In the genomic region with DNA sequence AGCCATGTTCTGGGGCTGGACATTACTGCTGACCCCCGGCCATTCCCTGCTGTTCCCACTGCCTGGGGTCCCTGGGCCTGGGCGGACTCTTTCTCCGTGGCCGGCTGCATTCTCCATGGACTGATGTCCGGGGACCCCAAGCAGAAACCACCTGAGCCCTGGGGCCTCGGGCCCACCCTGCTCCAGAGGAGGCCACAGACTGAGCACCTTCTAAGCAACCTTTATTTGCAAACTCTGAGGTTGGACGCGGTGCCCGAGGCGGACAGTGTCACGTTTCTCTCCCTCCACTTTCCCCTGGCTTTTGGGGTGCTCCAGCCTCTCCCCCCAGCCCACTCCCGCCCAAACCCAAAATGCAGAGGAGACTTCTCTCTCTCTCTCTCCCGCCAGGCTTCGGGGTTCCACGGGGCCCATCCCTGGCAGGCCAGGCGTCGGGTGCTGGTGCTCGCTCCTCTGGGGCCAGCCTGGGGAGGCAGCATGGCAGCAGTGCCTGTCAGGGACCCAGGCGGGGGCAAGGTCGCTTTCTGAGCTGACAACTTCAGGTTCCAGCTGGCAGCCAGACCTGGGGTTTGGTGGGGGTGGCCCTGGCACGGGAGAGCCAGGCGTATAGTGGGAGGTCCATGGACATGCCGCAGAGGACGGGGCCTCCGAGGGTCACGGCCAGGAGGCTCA, we compare ENCODE assay signal across 20 cellular contexts. TPM values are rescaled to one million over a fixed set of nuclear protein-coding genes. Genes with fewer than 3 reads are reported as not detected.
DNase-seq lines count a peak whose midpoint lies in the region; ATAC-seq and TF ChIP-seq lines count a peak whose summit lies in the region.
"Had no signal": no experiment of that assay in that cellular context is flagged by ENCODE, and none has a peak within 500 bp of the region (broad histone marks: within the 10 kb centered on the region; RNA-seq: fewer than 3 reads in every experiment).

No MANE protein-coding gene starts in this region.

- no peak for TF ChIP-seq EP300 in sigmoid colon (IDR thresholded peaks at IDR 0.05)

- H3K79me2 ChIP-seq in neural progenitor cell (ENCODE audit: low read depth) = peaks cover 26% of the 10 kb centered on the region

- H3K9me3 ChIP-seq in neural progenitor cell (ENCODE audit: low read depth) (no peaks in the 10 kb centered on the region), sigmoid colon (no peaks in the 10 kb centered on the region), BE2C (no peaks in the 10 kb centered on the region)
- H3K9me3 ChIP-seq: Peyer's patch, SK-N-SH had no signal

- H3F3A ChIP-seq in neural progenitor cell (ENCODE audit: low read depth) = peaks cover 13% of the 10 kb centered on the region

- TF ChIP-seq CTCF in RWPE1 (conservative IDR thresholded peaks at IDR 0.05; ENCODE audit: low read depth) = no peak
- no peak for TF ChIP-seq CTCF in neural progenitor cell (IDR thresholded peaks at IDR 0.05)
- no peak for TF ChIP-seq CTCF in sigmoid colon (IDR thresholded peaks at IDR 0.05)
- no peak for TF ChIP-seq CTCF in BE2C (IDR thresholded peaks at IDR 0.05; ENCODE audit: low read depth, low read length)

- peaks cover 25% of the 10 kb centered on the region for H4K20me1 ChIP-seq in neural progenitor cell (ENCODE audit: low read depth)

- no peaks in the 10 kb centered on the region for H3K27me3 Mint-ChIP-seq in activated naive CD4-positive, alpha-beta T cell treated with anti-CD3 and anti-CD28 coated beads, Interleukin-2, amount 50 U/mL, for 24 hours
- no peaks in the 10 kb centered on the region for H3K27me3 Mint-ChIP-seq in activated naive CD4-positive, alpha-beta T cell treated with anti-CD3 and anti-CD28 coated beads for 36 hours (ENCODE audit: low read depth)
- peaks cover 3% of the 10 kb centered on the region for H3K27me3 Mint-ChIP-seq in neural progenitor cell (ENCODE audit: insufficient read depth, low read depth)
- H3K27me3 Mint-ChIP-seq: CD4-positive, alpha-beta memory T cell had no signal

- POLR2A ChIA-PET in RWPE1 (lab: Yijun Ruan, JAX; ENCODE audit: low non-redundant PET) = no interaction called here

- CTCF ChIA-PET in activated naive CD4-positive, alpha-beta T cell treated with anti-CD3 and anti-CD28 coated beads for 36 hours (lab: Charles Lee) = no interaction called here
- CTCF ChIA-PET in RWPE1 (lab: Yijun Ruan, JAX) = interaction anchor here (0.6 kb wide), 1 partner anchor 33 kb away, joined by 6 read pairs; no protein-coding TSS in a partner anchor

- no peak overlapping the region for H3K4me3 Mint-ChIP-seq in activated naive CD4-positive, alpha-beta T cell treated with anti-CD3 and anti-CD28 coated beads, Interleukin-2, amount 50 U/mL, for 24 hours
- no peak overlapping the region for H3K4me3 Mint-ChIP-seq in activated naive CD4-positive, alpha-beta T cell treated with anti-CD3 and anti-CD28 coated beads for 36 hours
- no peak overlapping the region for H3K4me3 Mint-ChIP-seq in neural progenitor cell
- H3K4me3 Mint-ChIP-seq: CD4-positive, alpha-beta memory T cell had no signal

- H3K36me3 ChIP-seq in neural progenitor cell (no peaks in the 10 kb centered on the region), sigmoid colon (peaks cover 0 to 4% (median 0%) of the 10 kb centered on the region in 4 donors), BE2C (0 out of 2 replicates have a peak, but pooled peaks cover 2% of the 10 kb centered on the region)

- H3K4me1 ChIP-seq in neural progenitor cell = peaks cover 7% of the 10 kb centered on the region
- peaks cover 0 to 22% (median 15%) of the 10 kb centered on the region in 4 donors for H3K4me1 ChIP-seq in sigmoid colon
- no peaks in the 10 kb centered on the region for H3K4me1 ChIP-seq in BE2C

- DNase-seq in activated naive CD4-positive, alpha-beta T cell treated with anti-CD3 and anti-CD28 coated beads for 36 hours = no peak
- DNase-seq in RWPE1 (ENCODE audit: low spot score) = no peak
- DNase-seq in neural progenitor cell (ENCODE audit: low spot score) = no peak
- DNase-seq in sigmoid colon = peak; percentile 62
- no peak for DNase-seq in BE2C
- DNase-seq: 8988T, ACHN, COR-L47, KG1, MM.1S, NCI-H2029, NCI-H526 treated with DMSO at 0.1 percent for 48 hours, Peyer's patch, SW 1271 had no signal

- ATAC-seq in HG03565 (IDR thresholded peaks at IDR 0.05; ENCODE audit: unreplicated experiment) (no peak), GM21390 (IDR thresholded peaks at IDR 0.05; ENCODE audit: unreplicated experiment) (no peak)
- ATAC-seq: HCT116 had no signal

- H3K9ac ChIP-seq in neural progenitor cell = no peak overlapping the region
- H3K9ac ChIP-seq: SK-N-SH had no signal

- H3K9me3 Mint-ChIP-seq in activated naive CD4-positive, alpha-beta T cell treated with anti-CD3 and anti-CD28 coated beads, Interleukin-2, amount 50 U/mL, for 24 hours = no peaks in the 10 kb centered on the region
- no peaks in the 10 kb centered on the region for H3K9me3 Mint-ChIP-seq in activated naive CD4-positive, alpha-beta T cell treated with anti-CD3 and anti-CD28 coated beads for 36 hours
- H3K9me3 Mint-ChIP-seq in neural progenitor cell = no peaks in the 10 kb centered on the region
- H3K9me3 Mint-ChIP-seq: CD4-positive, alpha-beta memory T cell had no signal

- peaks cover 17% of the 10 kb centered on the region for H3K4me1 Mint-ChIP-seq in activated naive CD4-positive, alpha-beta T cell treated with anti-CD3 and anti-CD28 coated beads, Interleukin-2, amount 50 U/mL, for 24 hours
- peaks cover 15% of the 10 kb centered on the region for H3K4me1 Mint-ChIP-seq in activated naive CD4-positive, alpha-beta T cell treated with anti-CD3 and anti-CD28 coated beads for 36 hours (ENCODE audit: low read depth)
- H3K4me1 Mint-ChIP-seq in neural progenitor cell = peaks cover 9% of the 10 kb centered on the region

- intact Hi-C loops in activated naive CD4-positive, alpha-beta T cell treated with anti-CD3 and anti-CD28 coated beads for 36 hours (cut with micrococcal nuclease) = no loop called here
- intact Hi-C loops in sigmoid colon (cut with DNase I) = no loop called here

- 86 to 89% methylated on average over 26 of the region's 26 CpGs for WGBS in sigmoid colon, 2 donors

- H3K27me3 ChIP-seq in neural progenitor cell = no peaks in the 10 kb centered on the region
- peaks cover 0 to 3% (median 0%) of the 10 kb centered on the region in 3 donors for H3K27me3 ChIP-seq in sigmoid colon
- no peaks in the 10 kb centered on the region for H3K27me3 ChIP-seq in BE2C
- H3K27me3 ChIP-seq: Peyer's patch had no signal

- TF ChIP-seq POLR2A in sigmoid colon (IDR thresholded peaks at IDR 0.05) = no peak

- peak overlapping the region; percentile 79; the same call in 1 of the 2 replicates for H3K27ac ChIP-seq in RWPE1
- H3K27ac ChIP-seq in neural progenitor cell = no peak overlapping the region
- no peak overlapping the region for H3K27ac ChIP-seq in sigmoid colon
- H3K27ac ChIP-seq: Peyer's patch had no signal

- peak overlapping the region; percentile 68 for H3K27ac Mint-ChIP-seq in activated naive CD4-positive, alpha-beta T cell treated with anti-CD3 and anti-CD28 coated beads, Interleukin-2, amount 50 U/mL, for 24 hours
- H3K27ac Mint-ChIP-seq in activated naive CD4-positive, alpha-beta T cell treated with anti-CD3 and anti-CD28 coated beads for 36 hours = no peak overlapping the region
- peak overlapping the region; percentile 85 for H3K27ac Mint-ChIP-seq in neural progenitor cell

- H3K4me2 ChIP-seq in neural progenitor cell = no peak overlapping the region
- H3K4me2 ChIP-seq: SK-N-SH had no signal

- H2AFZ ChIP-seq in neural progenitor cell (replicated peaks) = no peak overlapping the region

- no peak overlapping the region for H3K4me3 ChIP-seq in neural progenitor cell
- H3K4me3 ChIP-seq in sigmoid colon = no peak overlapping the region
- H3K4me3 ChIP-seq in BE2C (ENCODE audit: low read depth, low read length) = no peak overlapping the region
- H3K4me3 ChIP-seq: Peyer's patch had no signal

- peaks cover 2% of the 10 kb centered on the region for H3K36me3 Mint-ChIP-seq in activated naive CD4-positive, alpha-beta T cell treated with anti-CD3 and anti-CD28 coated beads, Interleukin-2, amount 50 U/mL, for 24 hours
- H3K36me3 Mint-ChIP-seq in activated naive CD4-positive, alpha-beta T cell treated with anti-CD3 and anti-CD28 coated beads for 36 hours (ENCODE audit: low read depth) = peaks cover 3% of the 10 kb centered on the region
- no peaks in the 10 kb centered on the region for H3K36me3 Mint-ChIP-seq in neural progenitor cell

RNA-seq across cellular contexts. Expression of gene C19orf25, which starts 2.3 kb away (rescaled TPM):
- 10 to 100 TPM; 17.5 to 20.8 TPM for total RNA-seq in activated naive CD4-positive, alpha-beta T cell treated with anti-CD3 and anti-CD28 coated beads for 36 hours
- 14.4 and 40.4 TPM in 2 replicates for total RNA-seq in neural progenitor cell (ENCODE audit: low replicate concordance)
- 10 to 100 TPM; 19.6 to 26.0 (median 22.2) TPM for total RNA-seq in sigmoid colon
- polyA plus RNA-seq in sigmoid colon = 10 to 100 TPM; 38.4 to 51.5 (median 48.3) TPM
- 162 TPM for polyA plus RNA-seq in BE2C (2012; ENCODE audit: insufficient read depth, insufficient read length, low read depth)

RNA-seq across cellular contexts. Expression of gene PCSK4, which starts 8.8 kb away (rescaled TPM):
- 1 to 10 TPM; 1.5 to 1.7 TPM for total RNA-seq in activated naive CD4-positive, alpha-beta T cell treated with anti-CD3 and anti-CD28 coated beads for 36 hours
- total RNA-seq in neural progenitor cell (ENCODE audit: low replicate concordance) (3.6 and 12.5 TPM in 2 replicates), sigmoid colon (1 to 10 TPM in 3 of 4 donors, under 1 TPM in 1; 0.99 to 5.0 (median 3.1) TPM)
- 1 to 10 TPM in 2 of 3 donors, not detected in 1; 1.2 to 4.1 TPM for polyA plus RNA-seq in sigmoid colon
- 3.1 TPM for polyA plus RNA-seq in BE2C (2012; ENCODE audit: insufficient read depth, insufficient read length, low read depth)
- polyA plus RNA-seq: CD4-positive, alpha-beta memory T cell had no signal

RNA-seq across cellular contexts. Expression of gene REEP6, which starts 9.6 kb away (rescaled TPM):
- total RNA-seq in activated naive CD4-positive, alpha-beta T cell treated with anti-CD3 and anti-CD28 coated beads for 36 hours = 1 to 10 TPM; 1.3 to 1.6 TPM
- total RNA-seq in neural progenitor cell (ENCODE audit: low replicate concordance) (4.8 and 13.0 TPM in 2 replicates), sigmoid colon (1 to 10 TPM in 2 of 4 donors, under 1 TPM in 1, not detected in 1; 0.33 to 2.9 (median 1.6) TPM)
- 1 to 10 TPM in 2 of 3 donors, under 1 TPM in 1; 0.92 to 5.6 (median 2.4) TPM for polyA plus RNA-seq in sigmoid colon
- 4.7 TPM for polyA plus RNA-seq in BE2C (2012; ENCODE audit: insufficient read depth, insufficient read length, low read depth)

RNA-seq across cellular contexts. Expression of gene APC2, which starts 31.4 kb away (rescaled TPM):
- under 1 TPM; 0.07 to 0.12 TPM for total RNA-seq in activated naive CD4-positive, alpha-beta T cell treated with anti-CD3 and anti-CD28 coated beads for 36 hours
- total RNA-seq in neural progenitor cell (ENCODE audit: low replicate concordance) = 1.3 and 12.2 TPM in 2 replicates
- 1 to 10 TPM in 2 of 4 donors, under 1 TPM in 2; under 0.01 to 2.0 (median 0.91) TPM for total RNA-seq in sigmoid colon
- 1 to 10 TPM in 1 of 3 donors, not detected in 2; 1.2 TPM for polyA plus RNA-seq in sigmoid colon
- polyA plus RNA-seq in BE2C (2012; ENCODE audit: insufficient read depth, insufficient read length, low read depth) = 28.2 TPM
- total RNA-seq: CD4-positive, alpha-beta memory T cell had no signal
- polyA plus RNA-seq: CD4-positive, alpha-beta memory T cell had no signal

RNA-seq across cellular contexts. Expression of gene ADAMTSL5, which starts 31.5 kb away (rescaled TPM):
- total RNA-seq in activated naive CD4-positive, alpha-beta T cell treated with anti-CD3 and anti-CD28 coated beads for 36 hours = 1 to 10 TPM in 1 of 2 experiments, under 1 TPM in 1; 0.95 to 1.6 TPM
- total RNA-seq in neural progenitor cell (ENCODE audit: low replicate concordance) = 0.12 and 0.13 TPM in 2 replicates
- 1 to 10 TPM in 2 of 4 donors, under 1 TPM in 2; 0.71 to 5.8 (median 1.8) TPM for total RNA-seq in sigmoid colon
- 1 to 10 TPM in 2 of 3 donors, not detected in 1; 1.6 to 1.8 TPM for polyA plus RNA-seq in sigmoid colon
- polyA plus RNA-seq in BE2C (2012; ENCODE audit: insufficient read depth, insufficient read length, low read depth) = not detected
